ENCODE assay signal across 9 cellular contexts in the genomic region with DNA sequence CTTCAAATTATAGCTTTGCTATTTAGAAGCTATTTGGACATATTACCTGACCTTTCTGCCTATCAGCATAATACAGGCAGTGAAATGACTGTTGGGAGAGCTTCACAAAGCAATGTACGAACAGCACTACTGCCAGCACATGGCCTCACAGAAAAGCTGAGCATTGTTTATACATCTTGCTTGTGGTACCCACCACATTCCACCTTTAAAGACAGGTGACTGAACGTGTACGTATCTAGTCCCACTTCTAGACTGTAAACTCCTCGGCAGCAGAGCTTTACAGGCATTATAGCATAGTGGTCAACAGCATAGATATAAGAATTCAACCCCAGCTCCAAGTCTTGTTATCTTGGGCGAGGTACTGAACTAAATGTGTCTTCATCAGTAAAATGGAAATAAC. TPM values are rescaled to one million over a fixed set of nuclear protein-coding genes. Genes with fewer than 3 reads are reported as not detected.
DNase-seq lines count a peak whose midpoint lies in the region; ATAC-seq and TF ChIP-seq lines count a peak whose summit lies in the region.
"Had no signal": no experiment of that assay in that cellular context is flagged by ENCODE, and none has a peak within 500 bp of the region (broad histone marks: within the 10 kb centered on the region; RNA-seq: fewer than 3 reads in every experiment).

No MANE protein-coding gene starts in this region.

- peak; percentile 68 for DNase-seq in activated CD4-positive, alpha-beta T cell treated with anti-CD3 and anti-CD28 coated beads, Interleukin-2, amount 10 ng/mL, durations not matched to agents 24 days and 14 days
- no peak for DNase-seq in activated CD4-positive, alpha-beta T cell treated with anti-CD3 and anti-CD28 coated beads for 48 hours
- DNase-seq in adrenal gland (no peak), left lung (no peak), testis (no peak), SHP77 treated with DMSO at 0.1 percent for 48 hours (lab: John Stamatoyannopoulos, UW) (no peak)
- DNase-seq: activated gamma-delta T cell had no signal

- intact Hi-C loops in activated CD4-positive, alpha-beta T cell treated with anti-CD3 and anti-CD28 coated beads, Interleukin-2, amount 10 ng/mL, durations not matched to agents 24 days and 14 days (cut with micrococcal nuclease): loop anchor here (1.0 kb wide), 1 partner anchor 18 kb away; a partner anchor contains a TSS
- intact Hi-C loops in adrenal gland (cut with DNase I) (no loop called here), left lung (cut with DNase I) (no loop called here), testis (cut with DNase I; ENCODE audit: low total_unique reads) (no loop called here)

- H3K4me1 ChIP-seq in adrenal gland (replicated peaks in 1 of 2) (peaks cover 18 to 48% of the 10 kb centered on the region in 2 donors), left lung (peaks cover 32 to 71% of the 10 kb centered on the region in 2 donors), thymus (ENCODE audit: control insufficient read depth, insufficient read depth, low read length) (peaks cover 29% of the 10 kb centered on the region), testis (peaks cover 43% of the 10 kb centered on the region)

- peaks cover 50% of the 10 kb centered on the region for H3K4me1 Mint-ChIP-seq in activated CD4-positive, alpha-beta T cell treated with anti-CD3 and anti-CD28 coated beads, Interleukin-2, amount 10 ng/mL, durations not matched to agents 24 days and 14 days

- H3K27me3 Mint-ChIP-seq in activated CD4-positive, alpha-beta T cell treated with anti-CD3 and anti-CD28 coated beads, Interleukin-2, amount 10 ng/mL, durations not matched to agents 24 days and 14 days: peaks cover 2% of the 10 kb centered on the region

- H3K9me3 Mint-ChIP-seq in activated CD4-positive, alpha-beta T cell treated with anti-CD3 and anti-CD28 coated beads, Interleukin-2, amount 10 ng/mL, durations not matched to agents 24 days and 14 days: no peaks in the 10 kb centered on the region

- no peak for TF ChIP-seq POLR2A in adrenal gland (IDR thresholded peaks at IDR 0.05)
- no peak for TF ChIP-seq POLR2A in testis (IDR thresholded peaks at IDR 0.05)

- ATAC-seq in left lung: no peak
- ATAC-seq in GM19035 (IDR thresholded peaks at IDR 0.05; ENCODE audit: unreplicated experiment): no peak

- H3K27ac Mint-ChIP-seq in activated CD4-positive, alpha-beta T cell treated with anti-CD3 and anti-CD28 coated beads, Interleukin-2, amount 10 ng/mL, durations not matched to agents 24 days and 14 days: peak overlapping the region; percentile 98

- H3K27me3 ChIP-seq in adrenal gland (no peaks in the 10 kb centered on the region), left lung (no peaks in the 10 kb centered on the region), thymus (ENCODE audit: control insufficient read depth, insufficient read depth) (no peaks in the 10 kb centered on the region), testis (no peaks in the 10 kb centered on the region)

- H3K4me3 ChIP-seq in adrenal gland (peak overlapping the region in 1 of 4 donors; percentile 86), left lung (peak overlapping the region; percentile 73 to 77), thymus (ENCODE audit: low read length) (peak overlapping the region; percentile 89), testis (peak overlapping the region in 1 of 2 donors; percentile 89)

- H3K27ac ChIP-seq in adrenal gland (peak overlapping the region; percentile 1 to 100 (median 98)), left lung (peak overlapping the region; percentile 96 to 98), thymus (ENCODE audit: low read depth) (no peak overlapping the region), testis (peak overlapping the region in 1 of 2 donors; percentile 99)

- H3K36me3 ChIP-seq in adrenal gland (replicated peaks in 1 of 2) (no peaks in the 10 kb centered on the region), left lung (peaks cover 0 to 13% of the 10 kb centered on the region in 2 donors), thymus (ENCODE audit: control insufficient read depth, insufficient read depth) (peaks cover 7% of the 10 kb centered on the region), testis (ENCODE audit: low read depth, missing control alignments) (no peaks in the 10 kb centered on the region)

- WGBS in adrenal gland, 4 donors: 56 to 67% (median 59%) methylated on average over 5 of the region's 5 CpGs
- WGBS in thymus: 88% methylated on average over 5 of the region's 5 CpGs
- 34 to 37% methylated on average over 5 of the region's 5 CpGs for WGBS in testis, 2 donors

- TF ChIP-seq CTCF in adrenal gland (IDR thresholded peaks at IDR 0.05) (no peak), left lung (IDR thresholded peaks at IDR 0.05) (no peak), testis (IDR thresholded peaks at IDR 0.05) (no peak)

- peaks cover 45% of the 10 kb centered on the region for H3K36me3 Mint-ChIP-seq in activated CD4-positive, alpha-beta T cell treated with anti-CD3 and anti-CD28 coated beads, Interleukin-2, amount 10 ng/mL, durations not matched to agents 24 days and 14 days (ENCODE audit: low read depth)

- H3K9me3 ChIP-seq in adrenal gland (replicated peaks in 1 of 3) (no peaks in the 10 kb centered on the region), left lung (no peaks in the 10 kb centered on the region), thymus (ENCODE audit: control insufficient read depth) (no peaks in the 10 kb centered on the region), testis (no peaks in the 10 kb centered on the region)

- peak overlapping the region; percentile 98 for H3K4me3 Mint-ChIP-seq in activated CD4-positive, alpha-beta T cell treated with anti-CD3 and anti-CD28 coated beads, Interleukin-2, amount 10 ng/mL, durations not matched to agents 24 days and 14 days

RNA-seq across cellular contexts. Expression of a gene that starts 1.6 kb away (rescaled TPM):
- total RNA-seq in activated CD4-positive, alpha-beta T cell treated with anti-CD3 and anti-CD28 coated beads, Interleukin-2, amount 10 ng/mL, durations not matched to agents 24 days and 14 days: 90.4 and 93.8 TPM in 2 replicates
- 10 to 100 TPM; 35.5 to 93.4 (median 47.3) TPM for total RNA-seq in adrenal gland
- 10 to 100 TPM; 14.3 to 27.2 (median 18.1) TPM for polyA plus RNA-seq in adrenal gland
- 10 to 100 TPM; 55.6 to 57.3 TPM for total RNA-seq in left lung
- polyA plus RNA-seq in thymus: 27.8 TPM
- 10 to 100 TPM; 70.3 to 91.0 TPM for total RNA-seq in testis
- 40.9 TPM for polyA plus RNA-seq in testis (ENCODE audit: insufficient read depth, low read depth, low replicate concordance)

RNA-seq across cellular contexts. Expression of a gene that starts 6.6 kb away (rescaled TPM):
- 102 and 103 TPM in 2 replicates for total RNA-seq in activated CD4-positive, alpha-beta T cell treated with anti-CD3 and anti-CD28 coated beads, Interleukin-2, amount 10 ng/mL, durations not matched to agents 24 days and 14 days
- total RNA-seq in adrenal gland: 10 to 100 TPM; 31.8 to 56.9 (median 42.9) TPM
- polyA plus RNA-seq in adrenal gland: 10 to 100 TPM; 14.0 to 33.7 (median 31.9) TPM
- 10 to 100 TPM; 45.7 to 51.0 TPM for total RNA-seq in left lung
- 16.2 TPM for polyA plus RNA-seq in thymus
- total RNA-seq in testis: 10 to 100 TPM; 81.5 to 89.8 TPM
- 53.1 TPM for polyA plus RNA-seq in testis (ENCODE audit: insufficient read depth, low read depth, low replicate concordance)

RNA-seq across cellular contexts. Expression of a gene that starts 17.4 kb away (rescaled TPM):
- 169 and 172 TPM in 2 replicates for total RNA-seq in activated CD4-positive, alpha-beta T cell treated with anti-CD3 and anti-CD28 coated beads, Interleukin-2, amount 10 ng/mL, durations not matched to agents 24 days and 14 days
- 10 to 100 TPM; 20.8 to 82.2 (median 55.3) TPM for total RNA-seq in adrenal gland
- polyA plus RNA-seq in adrenal gland: 10 to 100 TPM; 16.9 to 86.3 (median 18.3) TPM
- total RNA-seq in left lung: 10 to 100 TPM; 54.3 to 67.0 TPM
- polyA plus RNA-seq in thymus: 38.9 TPM
- 10 to 100 TPM; 44.3 to 57.6 TPM for total RNA-seq in testis
- polyA plus RNA-seq in testis (ENCODE audit: insufficient read depth, low read depth, low replicate concordance): 95.1 TPM

RNA-seq across cellular contexts. Expression of a gene that starts 42.7 kb away (rescaled TPM):
- 8.4 and 13.3 TPM in 2 replicates for total RNA-seq in activated CD4-positive, alpha-beta T cell treated with anti-CD3 and anti-CD28 coated beads, Interleukin-2, amount 10 ng/mL, durations not matched to agents 24 days and 14 days
- total RNA-seq in adrenal gland (10 to 100 TPM; 23.8 to 60.9 (median 44.5) TPM), left lung (10 to 100 TPM; 24.4 to 36.0 TPM), testis (10 to 100 TPM; 24.9 to 30.9 TPM)
- polyA plus RNA-seq in adrenal gland (10 to 100 TPM; 61.9 to 96.0 (median 71.2) TPM), thymus (41.1 TPM), testis (ENCODE audit: insufficient read depth, low read depth, low replicate concordance) (50.8 TPM)

RNA-seq across cellular contexts. Expression of a gene that starts 43.0 kb away (rescaled TPM):
- 0.30 and 0.71 TPM in 2 replicates for total RNA-seq in activated CD4-positive, alpha-beta T cell treated with anti-CD3 and anti-CD28 coated beads, Interleukin-2, amount 10 ng/mL, durations not matched to agents 24 days and 14 days
- total RNA-seq in adrenal gland: 1 to 10 TPM in 2 of 8 donors, under 1 TPM in 6; 0.43 to 2.1 (median 0.77) TPM
- 1 to 10 TPM in 2 of 3 donors, under 1 TPM in 1; 0.55 to 7.3 (median 1.2) TPM for polyA plus RNA-seq in adrenal gland
- 1 to 10 TPM; 1.5 to 3.1 TPM for total RNA-seq in left lung
- polyA plus RNA-seq in thymus: 0.73 TPM
- total RNA-seq in testis: 10 to 100 TPM; 16.3 to 41.8 TPM
- 18.0 TPM for polyA plus RNA-seq in testis (ENCODE audit: insufficient read depth, low read depth, low replicate concordance)
